Comparison of ENCODE assay signal across 8 cellular contexts in genomic region chr15:40092416-40093223, GRCh38. TPM values are rescaled to one million over a fixed set of nuclear protein-coding genes. Genes with fewer than 3 reads are reported as not detected.
DNase-seq lines count a peak whose midpoint lies in the region; ATAC-seq, FAIRE-seq and TF ChIP-seq lines count a peak whose summit lies in the region.

No MANE protein-coding gene starts in this region.

- no peaks in the 10 kb centered on the region for H3K27me3 Mint-ChIP-seq in osteocyte (ENCODE audit: unreplicated experiment)

- peak; percentile 97 for FAIRE-seq in endometrium (lab: Jason Lieb, UNC)

- H3K4me1 Mint-ChIP-seq in osteocyte (ENCODE audit: unreplicated experiment) = peaks cover 82% of the 10 kb centered on the region

- DNase-seq in NCI-H510A treated with DMSO at 0.1 percent for 48 hours (lab: John Stamatoyannopoulos, UW) (peak; percentile 90), osteocyte (ENCODE audit: extremely low spot score, unreplicated experiment) (no peak), AML-193 (lab: John Stamatoyannopoulos, UW) (no peak)
- no peak for DNase-seq in effector CD4-positive, alpha-beta T cell

- peak overlapping the region; percentile 22 for H3K4me3 Mint-ChIP-seq in osteocyte (ENCODE audit: unreplicated experiment)

- H3K27ac Mint-ChIP-seq in osteocyte (ENCODE audit: unreplicated experiment) = peak overlapping the region; percentile 59

- H3K36me3 Mint-ChIP-seq in osteocyte (ENCODE audit: unreplicated experiment) = peaks cover 46% of the 10 kb centered on the region

- H3K9me3 Mint-ChIP-seq in osteocyte (ENCODE audit: unreplicated experiment) = no peaks in the 10 kb centered on the region

- no peak for TF ChIP-seq CTCF in osteocyte (IDR thresholded peaks at IDR 0.05)

- peak; percentile 25 for ATAC-seq in GM19438 (IDR thresholded peaks at IDR 0.05; ENCODE audit: low read depth, unreplicated experiment)
- ATAC-seq in HG03354 (IDR thresholded peaks at IDR 0.05; ENCODE audit: poor library complexity, severe bottlenecking, unreplicated experiment) = no peak
- ATAC-seq in HG03039 (IDR thresholded peaks at IDR 0.05; ENCODE audit: unreplicated experiment) = no peak

RNA-seq across cellular contexts. Expression of gene BMF, which starts 16.1 kb away (rescaled TPM):
- 39.3 and 46.6 TPM in 2 replicates for total RNA-seq in osteocyte

RNA-seq across cellular contexts. Expression of gene SRP14, which starts 53.6 kb away (rescaled TPM):
- total RNA-seq in osteocyte = 181 and 196 TPM in 2 replicates
